17 cellular contexts compared by ENCODE assay signal in genomic region chr13:33167521-33167920, GRCh38.
DNase-seq lines count a peak whose midpoint lies in the region; TF ChIP-seq lines count a peak whose summit lies in the region.
"Had no signal": no experiment of that assay in that cellular context is flagged by ENCODE, and none has a peak within 500 bp of the region (broad histone marks: within the 10 kb centered on the region; RNA-seq: fewer than 3 reads in every experiment).

No MANE protein-coding gene starts in this region.

- no TSS peak for BruUV-seq in MCF 10A (replicated peaks; lab: Mats Ljungman, UMichigan)

- peaks cover 0 to 8% of the 10 kb centered on the region in 2 donors for H3K9me3 ChIP-seq in breast epithelium
- H3K9me3 ChIP-seq in tibial nerve, result peaks cover 0 to 6% (median 0%) of the 10 kb centered on the region in 4 donors
- H3K9me3 ChIP-seq in smooth muscle cell (replicated peaks; ENCODE audit: low read depth), result no peaks in the 10 kb centered on the region

- no peak overlapping the region for H3K4me2 ChIP-seq in smooth muscle cell

- no peak for DNase-seq in MCF 10A (ENCODE audit: unreplicated experiment)
- no peak for DNase-seq in breast epithelium (ENCODE audit: low spot score in 2 of 2)
- DNase-seq in caudate nucleus (lab: John Stamatoyannopoulos, UW), result peak in 6 of 61 donors; percentile 23 to 75 (median 38)
- no peak for DNase-seq in osteocyte (ENCODE audit: extremely low spot score, unreplicated experiment)
- no peak for DNase-seq in tibial nerve (ENCODE audit: low spot score in 2 of 2)
- no peak for DNase-seq in HUDEP-2 (lab: John Stamatoyannopoulos, UW; ENCODE audit: unreplicated experiment in 76 of 76)
- DNase-seq in NCI-H187 (lab: John Stamatoyannopoulos, UW), result no peak
- DNase-seq in smooth muscle cell (lab: John Stamatoyannopoulos, UW; ENCODE audit: unreplicated experiment), result no peak
- DNase-seq: EL; H9; NCI-H1105 treated with DMSO at 0.1 percent for 48 hours; NCI-H1694; NCI-H748 treated with DMSO at 0.1 percent for 48 hours; NK-92 treated with Interleukin-12 subunit alpha and Interleukin-12 subunit beta, amount 100 ng/mL, for 24 hours had no signal

- H4K20me1 ChIP-seq in smooth muscle cell (ENCODE audit: low read depth), result no peaks in the 10 kb centered on the region

- H3K9me3 Mint-ChIP-seq in MCF 10A (ENCODE audit: unreplicated experiment), result no peaks in the 10 kb centered on the region
- H3K9me3 Mint-ChIP-seq in osteocyte (ENCODE audit: unreplicated experiment), result peaks cover 4% of the 10 kb centered on the region

- H3K27me3 ChIP-seq in breast epithelium, result no peaks in the 10 kb centered on the region
- no peaks in the 10 kb centered on the region for H3K27me3 ChIP-seq in tibial nerve
- no peaks in the 10 kb centered on the region for H3K27me3 ChIP-seq in smooth muscle cell (ENCODE audit: low read depth)

- WGBS in tibial nerve, 2 donors, result 26 to 38% methylated on average over 11 of the region's 11 CpGs
- WGBS in smooth muscle cell (ENCODE audit: low lambda C conversion rate), result 95% methylated on average over 11 of the region's 11 CpGs

- H3K79me2 ChIP-seq in smooth muscle cell (ENCODE audit: low read depth), result peaks cover 5% of the 10 kb centered on the region

- no peaks in the 10 kb centered on the region for H3K27me3 Mint-ChIP-seq in MCF 10A (ENCODE audit: insufficient read depth, unreplicated experiment)
- H3K27me3 Mint-ChIP-seq in osteocyte (ENCODE audit: unreplicated experiment), result no peaks in the 10 kb centered on the region

- peaks cover 0 to 3% of the 10 kb centered on the region in 2 donors for H3K4me1 ChIP-seq in breast epithelium
- H3K4me1 ChIP-seq in tibial nerve, result peaks cover 0 to 64% (median 29%) of the 10 kb centered on the region in 4 donors
- H3K4me1 ChIP-seq in smooth muscle cell (ENCODE audit: low read depth), result peaks cover 8% of the 10 kb centered on the region

- H2AFZ ChIP-seq in smooth muscle cell (ENCODE audit: low read depth), result no peak overlapping the region

- POLR2A ChIA-PET in MCF 10A (lab: Yijun Ruan, JAX), result interaction anchor here (1.3 to 2.8 kb wide), 2 partner anchors 42 to 47 kb away, joined by 3 to 24 read pairs; no protein-coding TSS in a partner anchor

- intact Hi-C loops in MCF 10A (cut with micrococcal nuclease), result no loop called here
- intact Hi-C loops in breast epithelium (cut with DNase I; ENCODE audit: low total_unique reads), result no loop called here

- H3K4me1 Mint-ChIP-seq in MCF 10A (ENCODE audit: insufficient read depth, unreplicated experiment), result peaks cover 59% of the 10 kb centered on the region
- peaks cover 61% of the 10 kb centered on the region for H3K4me1 Mint-ChIP-seq in osteocyte (ENCODE audit: unreplicated experiment)
- H3K4me1 Mint-ChIP-seq: B cell, H9 had no signal

- CTCF ChIA-PET in MCF 10A (lab: Yijun Ruan, JAX), result interaction anchor here (0.6 to 0.8 kb wide), 2 partner anchors 132 to 476 kb away, joined by 3 to 5 read pairs; no protein-coding TSS in a partner anchor

- peaks cover 3% of the 10 kb centered on the region for H3F3A ChIP-seq in smooth muscle cell (ENCODE audit: low read depth)

- H3K9ac ChIP-seq in smooth muscle cell (ENCODE audit: low read depth), result no peak overlapping the region

- TF ChIP-seq CTCF in MCF 10A (IDR thresholded peaks at IDR 0.05; ENCODE audit: unreplicated experiment) (no peak), breast epithelium (IDR thresholded peaks at IDR 0.05) (no peak), osteocyte (IDR thresholded peaks at IDR 0.05) (no peak), tibial nerve (IDR thresholded peaks at IDR 0.05) (no peak), smooth muscle cell (IDR thresholded peaks at IDR 0.05; ENCODE audit: borderline replicate concordance, insufficient read depth, poor library complexity, severe bottlenecking) (no peak)

- TF ChIP-seq POLR2A in breast epithelium (IDR thresholded peaks at IDR 0.05), result no peak
- TF ChIP-seq POLR2A in tibial nerve (IDR thresholded peaks at IDR 0.05), result no peak

- H3K36me3 Mint-ChIP-seq in MCF 10A (ENCODE audit: insufficient read depth, unreplicated experiment), result peaks cover 75% of the 10 kb centered on the region
- peaks cover 47% of the 10 kb centered on the region for H3K36me3 Mint-ChIP-seq in osteocyte (ENCODE audit: unreplicated experiment)

- H3K36me3 ChIP-seq in breast epithelium (peaks cover 5% of the 10 kb centered on the region), tibial nerve (peaks cover 0 to 34% (median 0%) of the 10 kb centered on the region in 3 donors), smooth muscle cell (ENCODE audit: low read depth) (no peaks in the 10 kb centered on the region)

- TF ChIP-seq EP300 in tibial nerve (IDR thresholded peaks at IDR 0.05), result no peak

- H3K27ac ChIP-seq in breast epithelium (no peak overlapping the region), caudate nucleus (ENCODE audit: low read depth, low read length) (peak overlapping the region; percentile 11), tibial nerve (peak overlapping the region; percentile 41 to 80 (median 70)), smooth muscle cell (ENCODE audit: low read depth) (no peak overlapping the region)
- H3K27ac ChIP-seq: 22Rv1 had no signal

- no peak overlapping the region for H3K4me3 Mint-ChIP-seq in MCF 10A (ENCODE audit: unreplicated experiment)
- H3K4me3 Mint-ChIP-seq in osteocyte (ENCODE audit: unreplicated experiment), result no peak overlapping the region
- H3K4me3 Mint-ChIP-seq: B cell, H9 had no signal

- H3K4me3 ChIP-seq in breast epithelium (no peak overlapping the region), tibial nerve (peak overlapping the region in 1 of 4 donors; percentile 1), smooth muscle cell (no peak overlapping the region)
- H3K4me3 ChIP-seq: GM12878 had no signal

- H3K27ac Mint-ChIP-seq in MCF 10A (ENCODE audit: low read depth, unreplicated experiment) (peak overlapping the region; percentile 99), osteocyte (ENCODE audit: unreplicated experiment) (peak overlapping the region; percentile 98)
- H3K27ac Mint-ChIP-seq: B cell, H9 had no signal

Comparison
In these comparisons a context has a peak if more than half of its experiments do, and no peak if none do; other contexts are left out.
1. H3K27ac ChIP-seq: peak in caudate nucleus (single experiment) and tibial nerve (4 of 4); none in breast epithelium (0 of 2) and smooth muscle cell (single experiment).